In the genomic region with DNA sequence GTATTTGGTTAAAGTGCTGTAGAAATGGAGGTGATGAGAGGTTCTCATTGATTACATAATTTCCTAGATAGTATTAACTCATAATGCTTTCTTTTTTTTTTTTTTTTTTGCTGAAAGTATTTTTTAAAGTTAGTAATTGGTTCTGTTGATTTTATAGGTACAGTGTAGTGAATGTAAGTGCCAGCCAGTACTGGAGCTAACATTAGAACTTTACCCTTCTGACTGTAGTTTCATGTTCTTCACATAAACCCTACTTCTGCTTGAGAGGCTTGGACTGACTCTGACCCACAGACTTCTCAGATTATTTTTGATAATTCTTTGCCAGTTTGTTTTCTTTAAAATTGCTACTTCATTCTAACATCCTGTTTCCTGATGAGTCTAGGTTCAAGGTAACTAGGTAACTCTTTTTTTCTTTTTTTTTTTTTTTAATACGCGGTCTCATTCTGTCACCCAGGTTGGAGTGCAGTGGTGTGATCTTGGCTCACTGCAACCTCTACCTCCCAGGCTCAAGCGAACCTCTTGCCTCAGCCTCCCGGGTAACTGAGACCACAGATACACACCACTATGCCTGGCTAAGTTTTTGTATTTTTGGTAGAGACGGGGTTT, we compare ENCODE assay signal across 32 cellular contexts.
DNase-seq lines count a peak whose midpoint lies in the region; ATAC-seq, FAIRE-seq and TF ChIP-seq lines count a peak whose summit lies in the region.
"Had no signal": no experiment of that assay in that cellular context is flagged by ENCODE, and none has a peak within 500 bp of the region (broad histone marks: within the 10 kb centered on the region; RNA-seq: fewer than 3 reads in every experiment).

No MANE protein-coding gene starts in this region.

- no peaks in the 10 kb centered on the region for H3K9me3 ChIP-seq in K562 (replicated peaks; ENCODE audit: control insufficient read depth, insufficient read depth, low read depth, low read length)
- no peaks in the 10 kb centered on the region for H3K9me3 ChIP-seq in uterus
- H3K9me3 ChIP-seq: ascending aorta, upper lobe of left lung had no signal

- in situ Hi-C loops in K562 (cut with MboI) = no loop called here

- no peaks in the 10 kb centered on the region for H4K20me1 ChIP-seq in K562 (replicated peaks; ENCODE audit: control insufficient read depth, insufficient read depth, low read length)

- POLR2A ChIA-PET in activated CD4-positive, alpha-beta T cell treated with anti-CD3 and anti-CD28 coated beads, Interleukin-2, amount 10 ng/mL, durations not matched to agents 7 days and 5 days (lab: Charles Lee) = no interaction called here
- POLR2A ChIA-PET in K562 (lab: Yijun Ruan, JAX) = no interaction called here

- H3K27ac ChIP-seq in K562 (ENCODE audit: extremely low read depth, low read depth, low read length) (no peak overlapping the region), uterus (peak overlapping the region; percentile 71 to 81)
- H3K27ac ChIP-seq: ascending aorta, HL-60, skin epidermis, upper lobe of left lung had no signal

- H3K9ac ChIP-seq in K562 (ENCODE audit: insufficient read depth in 1 of 2, low read depth in 2 of 2, low read length in 2 of 2) = no peak overlapping the region

- H2AFZ ChIP-seq in K562 (ENCODE audit: low read depth, low read length) = no peak overlapping the region

- H3K27me3 Mint-ChIP-seq in activated CD4-positive, alpha-beta T cell treated with anti-CD3 and anti-CD28 coated beads, Interleukin-2, amount 10 ng/mL, durations not matched to agents 7 days and 5 days = no peaks in the 10 kb centered on the region
- H3K27me3 Mint-ChIP-seq: stimulated activated naive B cell treated with anti-CD40 and anti-IgM and Interleukin-4, amounts not matched to agents 10 μg/mL and 1 μg/mL and 100 μg/mL, for 72 hours had no signal

- no peak for DNase-seq in activated CD4-positive, alpha-beta T cell treated with anti-CD3 and anti-CD28 coated beads, Interleukin-2, amount 10 ng/mL, durations not matched to agents 7 days and 5 days
- DNase-seq in activated CD4-positive, alpha-beta T cell treated with anti-CD3 and anti-CD28 coated beads, Interleukin-2, amount 50 U/mL, for 48 hours = no peak
- DNase-seq in OCI-M1 (lab: John Stamatoyannopoulos, UW) (peak; percentile 16), K562 (ENCODE audit: extremely low read depth in 1 of 4, low spot score in 3 of 4) (no peak), uterus (no peak), T-helper 1 cell (no peak)
- DNase-seq: activated CD4-positive, alpha-beta T cell treated with anti-CD3 and anti-CD28 coated beads for 1 hour; activated T-cell treated with anti-CD3 and anti-CD28 coated beads, Interleukin-2, amount 50 U/mL, for 4 hours; AML-193; effector CD4-positive, alpha-beta T cell; immature natural killer cell; left cardiac atrium; NCI-H226; NCI-H526 treated with DMSO at 0.1 percent for 48 hours; nephron progenitor cell; NK-92 treated with Interleukin-12 subunit alpha and Interleukin-12 subunit beta, amount 100 ng/mL, for 24 hours; SHP77; stimulated activated naive B cell treated with anti-CD40 and anti-IgM and Interleukin-4, amounts not matched to agents 10 μg/mL and 1 μg/mL and 100 μg/mL, for 72 hours; substantia nigra; upper lobe of left lung had no signal

- H3K4me3 ChIP-seq in K562 (no peak overlapping the region), uterus (no peak overlapping the region)
- H3K4me3 ChIP-seq: ascending aorta, lung, skin epidermis, upper lobe of left lung had no signal

- TF ChIP-seq POLR2A in K562 (conservative IDR thresholded peaks at IDR 0.05) = no peak
- TF ChIP-seq POLR2A in uterus (IDR thresholded peaks at IDR 0.05) = no peak

- H3K36me3 ChIP-seq in K562 (ENCODE audit: control insufficient read depth, insufficient read depth, low read length) (no peaks in the 10 kb centered on the region), uterus (no peaks in the 10 kb centered on the region)
- H3K36me3 ChIP-seq: ascending aorta, upper lobe of left lung had no signal

- peaks cover 3% of the 10 kb centered on the region for H3K9me3 Mint-ChIP-seq in activated CD4-positive, alpha-beta T cell treated with anti-CD3 and anti-CD28 coated beads, Interleukin-2, amount 10 ng/mL, durations not matched to agents 7 days and 5 days
- H3K9me3 Mint-ChIP-seq: activated T-cell treated with anti-CD3 and anti-CD28 coated beads, Interleukin-2, amount 50 U/mL, for 4 hours; immature natural killer cell; nephron progenitor cell; stimulated activated naive B cell treated with anti-CD40 and anti-IgM and Interleukin-4, amounts not matched to agents 10 μg/mL and 1 μg/mL and 100 μg/mL, for 72 hours had no signal

- TF ChIP-seq RAD21 in K562 (CRISPR knock-in tag; conservative IDR thresholded peaks at IDR 0.05 in 1 of 2, IDR thresholded peaks at IDR 0.05 in 1 of 2) = no peak

- peaks cover 10% of the 10 kb centered on the region for H3K4me1 Mint-ChIP-seq in activated CD4-positive, alpha-beta T cell treated with anti-CD3 and anti-CD28 coated beads, Interleukin-2, amount 10 ng/mL, durations not matched to agents 7 days and 5 days
- H3K4me1 Mint-ChIP-seq: immature natural killer cell; stimulated activated naive B cell treated with anti-CD40 and anti-IgM and Interleukin-4, amounts not matched to agents 10 μg/mL and 1 μg/mL and 100 μg/mL, for 72 hours had no signal

- H3K36me3 Mint-ChIP-seq in activated CD4-positive, alpha-beta T cell treated with anti-CD3 and anti-CD28 coated beads, Interleukin-2, amount 10 ng/mL, durations not matched to agents 7 days and 5 days (ENCODE audit: low read depth) = peaks cover 2% of the 10 kb centered on the region

- CTCF ChIA-PET in activated CD4-positive, alpha-beta T cell treated with anti-CD3 and anti-CD28 coated beads, Interleukin-2, amount 10 ng/mL, durations not matched to agents 7 days and 5 days (lab: Charles Lee) = no interaction called here
- CTCF ChIA-PET in K562 (lab: Yijun Ruan, JAX; ENCODE audit: low intra/inter-chr PET ratio) = no interaction called here

- intact Hi-C loops in K562 (cut with micrococcal nuclease) (no loop called here), uterus (cut with DNase I; ENCODE audit: low total_unique reads) (no loop called here)

- H3K27me3 ChIP-seq in K562 (ENCODE audit: control insufficient read depth in 2 of 2, insufficient read depth in 2 of 2, low read length in 2 of 2) (no peaks in the 10 kb centered on the region), uterus (no peaks in the 10 kb centered on the region)
- H3K27me3 ChIP-seq: ascending aorta, upper lobe of left lung had no signal

- H3K27ac Mint-ChIP-seq in activated CD4-positive, alpha-beta T cell treated with anti-CD3 and anti-CD28 coated beads, Interleukin-2, amount 10 ng/mL, durations not matched to agents 7 days and 5 days = peak overlapping the region; percentile 13
- H3K27ac Mint-ChIP-seq: nephron progenitor cell; stimulated activated naive B cell treated with anti-CD40 and anti-IgM and Interleukin-4, amounts not matched to agents 10 μg/mL and 1 μg/mL and 100 μg/mL, for 72 hours had no signal

- H3K4me1 ChIP-seq in K562 (replicated peaks in 1 of 2; ENCODE audit: control insufficient read depth in 2 of 2, insufficient read depth in 2 of 2, low read length in 2 of 2) (peaks cover 0 to 15% of the 10 kb centered on the region in 2 experiments; a peak in 4 of 5 replicates), uterus (peaks cover 0 to 4% of the 10 kb centered on the region in 2 donors)

- H3K9me1 ChIP-seq in K562 (ENCODE audit: control insufficient read depth, insufficient read depth, low read length) = no peaks in the 10 kb centered on the region

- 49% methylated on average over 3 of the region's 5 CpGs for WGBS in K562 (ENCODE audit: insufficient coverage, low coverage, missing lambda C conversion rate)

- no peak for TF ChIP-seq EP300 in K562 (IDR thresholded peaks at IDR 0.05; ENCODE audit: low read length)

- H3K4me2 ChIP-seq in K562 (ENCODE audit: insufficient read depth, low read length) = no peak overlapping the region

- no peak overlapping the region for H3K4me3 Mint-ChIP-seq in activated CD4-positive, alpha-beta T cell treated with anti-CD3 and anti-CD28 coated beads, Interleukin-2, amount 10 ng/mL, durations not matched to agents 7 days and 5 days
- H3K4me3 Mint-ChIP-seq: activated T-cell treated with anti-CD3 and anti-CD28 coated beads, Interleukin-2, amount 50 U/mL, for 4 hours; immature natural killer cell; nephron progenitor cell; stimulated activated naive B cell treated with anti-CD40 and anti-IgM and Interleukin-4, amounts not matched to agents 10 μg/mL and 1 μg/mL and 100 μg/mL, for 72 hours had no signal

- ATAC-seq in K562 (peak; percentile 51), HG03354 (IDR thresholded peaks at IDR 0.05; ENCODE audit: poor library complexity, severe bottlenecking, unreplicated experiment) (no peak), GM21528 (IDR thresholded peaks at IDR 0.05; ENCODE audit: low FRiP score, unreplicated experiment) (no peak)
- ATAC-seq: activated T-cell treated with anti-CD3 and anti-CD28 coated beads, Interleukin-2, amount 50 U/mL, for 4 hours; GM12878; left cardiac atrium; Panc1; stimulated activated naive B cell treated with anti-CD40 and anti-IgM and Interleukin-4, amounts not matched to agents 10 μg/mL and 1 μg/mL and 100 μg/mL, for 72 hours had no signal

- no peaks in the 10 kb centered on the region for H3K79me2 ChIP-seq in K562 (ENCODE audit: control insufficient read depth, insufficient read depth, low read length)

- no peak for TF ChIP-seq CTCF in K562 (IDR thresholded peaks at IDR 0.05 in 2 of 3, conservative IDR thresholded peaks at IDR 0.05 in 1 of 3; ENCODE audit: insufficient read depth in 2 of 3, low read depth in 1 of 3, low read length in 3 of 3)
- TF ChIP-seq CTCF in uterus (IDR thresholded peaks at IDR 0.05) = no peak

- no TSS peak for BruUV-seq in K562 (replicated peaks; lab: Mats Ljungman, UMichigan)

- FAIRE-seq in K562 (lab: Jason Lieb, UNC) = no peak
- FAIRE-seq: A204.1, colon, GM12878, GM19239, H1 had no signal

TF ChIP-seq in K562, 482 proteins besides CTCF, POLR2A, EP300 and RAD21 (continues in another document):
- TF ChIP-seq, protein P1, sequence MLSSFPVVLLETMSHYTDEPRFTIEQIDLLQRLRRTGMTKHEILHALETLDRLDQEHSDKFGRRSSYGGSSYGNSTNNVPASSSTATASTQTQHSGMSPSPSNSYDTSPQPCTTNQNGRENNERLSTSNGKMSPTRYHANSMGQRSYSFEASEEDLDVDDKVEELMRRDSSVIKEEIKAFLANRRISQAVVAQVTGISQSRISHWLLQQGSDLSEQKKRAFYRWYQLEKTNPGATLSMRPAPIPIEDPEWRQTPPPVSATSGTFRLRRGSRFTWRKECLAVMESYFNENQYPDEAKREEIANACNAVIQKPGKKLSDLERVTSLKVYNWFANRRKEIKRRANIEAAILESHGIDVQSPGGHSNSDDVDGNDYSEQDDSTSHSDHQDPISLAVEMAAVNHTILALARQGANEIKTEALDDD (IDR thresholded peaks at IDR 0.05) = peak; percentile 19; the same call in 1 of the 2 replicates
